In the genomic region with DNA sequence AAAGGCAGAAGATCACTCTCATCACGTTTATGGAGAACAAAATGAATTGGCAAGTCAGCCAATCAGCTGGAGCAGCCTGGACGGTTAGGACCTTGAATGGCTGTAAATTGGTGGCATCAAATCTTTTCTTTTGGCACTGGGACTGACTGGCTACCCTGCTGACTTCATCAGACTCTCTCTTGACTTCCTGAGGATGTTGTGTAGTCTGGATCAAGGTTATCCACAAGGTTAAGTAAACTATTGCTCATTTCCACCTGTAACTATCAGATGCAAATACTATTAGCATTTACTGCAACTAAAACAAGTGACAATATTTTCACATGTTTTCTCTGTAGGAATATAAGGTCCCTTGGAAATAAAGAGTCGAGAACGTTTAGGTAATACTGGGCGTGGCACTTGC, we compare ENCODE assay signal across 15 cellular contexts.
"Had no signal": no experiment of that assay in that cellular context is flagged by ENCODE, and none has a peak within 500 bp of the region (broad histone marks: within the 10 kb centered on the region; RNA-seq: fewer than 3 reads in every experiment).

No MANE protein-coding gene starts in this region.

- ATAC-seq: activated naive CD8-positive, alpha-beta T cell treated with anti-CD3 and anti-CD28 coated beads, Interleukin-2, amount 50 U/mL, for 24 hours; esophagus mucosa; left lung; natural killer cell; T-cell had no signal

- H2AFZ ChIP-seq: hepatocyte had no signal

- H3K4me1 ChIP-seq: left lung, testis had no signal

- H3K27me3 ChIP-seq: hepatocyte, left lung, stomach, testis had no signal

- H3K4me2 ChIP-seq: hepatocyte had no signal

- H3K4me3 ChIP-seq: hepatocyte, left lung, stomach, testis had no signal

- DNase-seq: activated CD4-positive, alpha-beta T cell treated with anti-CD3 and anti-CD28 coated beads for 1 hour; activated CD4-positive, alpha-beta T cell treated with anti-CD3 and anti-CD28 coated beads, Interleukin-2, amount 50 U/mL, for 48 hours; activated naive CD4-positive, alpha-beta T cell treated with anti-CD3 and anti-CD28 coated beads for 36 hours; activated naive CD8-positive, alpha-beta T cell treated with anti-CD3 and anti-CD28 coated beads, Interleukin-2, amount 50 U/mL, for 24 hours; left lung; mesendoderm; natural killer cell; posterior cingulate gyrus; right cardiac atrium; stomach; T-cell; T1000; testis had no signal

- H3K27ac ChIP-seq: hepatocyte, left lung, stomach, testis had no signal

- H3K9me3 ChIP-seq: left lung, stomach, testis had no signal

- H3K79me2 ChIP-seq: hepatocyte had no signal

- H3K36me3 ChIP-seq: left lung had no signal
